Comparison of ENCODE assay signal across 8 cellular contexts in the genomic region with DNA sequence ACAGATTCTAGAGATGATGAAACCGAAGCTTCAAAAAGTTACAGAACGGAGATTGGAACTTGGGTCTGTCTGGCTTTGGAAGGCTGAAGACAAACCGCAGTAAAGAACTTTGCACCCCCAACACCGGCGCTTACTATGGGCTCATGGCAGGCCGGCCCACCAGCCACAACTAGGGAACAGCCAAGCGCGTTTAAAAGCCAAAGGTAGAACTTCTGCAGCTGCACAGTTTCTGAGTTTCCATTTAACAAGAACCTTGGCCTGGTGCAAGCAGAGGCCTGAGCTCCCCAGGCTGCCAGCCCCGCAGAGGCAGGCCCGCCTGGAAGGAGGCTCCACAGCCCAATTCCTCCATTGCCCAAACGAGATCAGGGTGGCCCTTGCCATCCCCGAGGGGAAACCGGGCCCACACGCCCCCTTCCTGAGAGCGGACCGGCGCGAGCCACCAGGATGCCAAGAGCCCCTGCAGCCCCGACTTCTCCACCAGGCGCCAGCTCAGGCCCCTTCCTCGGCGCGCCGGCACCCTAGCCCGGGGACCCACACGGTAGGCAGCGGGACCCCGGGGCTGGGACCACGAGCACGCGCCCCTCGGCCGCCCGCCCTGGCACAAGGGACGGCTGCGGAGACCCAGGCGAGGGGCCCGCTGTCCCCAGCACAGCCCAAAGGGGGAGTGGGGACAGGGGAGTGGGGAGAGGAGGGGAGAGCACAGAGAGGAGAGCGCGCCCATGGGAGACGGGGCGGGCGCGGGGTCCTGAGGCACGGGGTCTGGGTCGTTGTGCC. TPM values are rescaled to one million over a fixed set of nuclear protein-coding genes. Genes with fewer than 3 reads are reported as not detected.
DNase-seq lines count a peak whose midpoint lies in the region; ATAC-seq and TF ChIP-seq lines count a peak whose summit lies in the region.

No MANE protein-coding gene starts in this region.

- H3K4me3 ChIP-seq in GM12864 (ENCODE audit: low read depth, low read length) (peak overlapping the region; percentile 79), GM23248 (peak overlapping the region; percentile 81), LNCaP clone FGC (ENCODE audit: low read depth, low read length) (peak overlapping the region; percentile 94), right atrium auricular region (peak overlapping the region; percentile 86 to 98), gastrocnemius medialis (peak overlapping the region; percentile 82 to 99 (median 92))

- H3K9me3 Mint-ChIP-seq in activated naive CD4-positive, alpha-beta T cell treated with anti-CD3 and anti-CD28 coated beads, Interleukin-2, amount 10 ng/mL, durations not matched to agents 7 days and 5 days: no peaks in the 10 kb centered on the region

- H3K4me3 Mint-ChIP-seq in activated naive CD4-positive, alpha-beta T cell treated with anti-CD3 and anti-CD28 coated beads, Interleukin-2, amount 10 ng/mL, durations not matched to agents 7 days and 5 days: peak overlapping the region; percentile 87

- H3K4me1 ChIP-seq in GM23248 (ENCODE audit: insufficient read depth) (peaks cover 17% of the 10 kb centered on the region; the same call in 1 of the 2 replicates), right atrium auricular region (peaks cover 0 to 25% of the 10 kb centered on the region in 2 donors), gastrocnemius medialis (peaks cover 16 to 22% of the 10 kb centered on the region in 2 donors)

- TF ChIP-seq CTCF in GM12864 (IDR thresholded peaks at IDR 0.05; ENCODE audit: low read depth, low read length, missing control alignments) (no peak), LNCaP clone FGC (IDR thresholded peaks at IDR 0.05; ENCODE audit: control insufficient read depth, extremely low read depth, insufficient read depth) (no peak), right atrium auricular region (IDR thresholded peaks at IDR 0.05) (no peak), gastrocnemius medialis (IDR thresholded peaks at IDR 0.05 in 4 of 5, conservative IDR thresholded peaks at IDR 0.05 in 1 of 5) (no peak)

- no peak for TF ChIP-seq POLR2A in gastrocnemius medialis (IDR thresholded peaks at IDR 0.05)

- H3K79me2 ChIP-seq in GM23248 (ENCODE audit: insufficient read depth): peaks cover 67% of the 10 kb centered on the region

- H3K9me2 ChIP-seq in GM23248 (ENCODE audit: insufficient read depth): no peaks in the 10 kb centered on the region

- H3K27me3 ChIP-seq in GM23248 (replicated peaks; ENCODE audit: insufficient read depth) (no peaks in the 10 kb centered on the region), right atrium auricular region (no peaks in the 10 kb centered on the region), gastrocnemius medialis (no peaks in the 10 kb centered on the region)

- H2AFZ ChIP-seq in GM23248: peak overlapping the region; percentile 75

- peak overlapping the region; percentile 92 for H3K9ac ChIP-seq in GM23248

- peaks cover 28% of the 10 kb centered on the region for H3K36me3 Mint-ChIP-seq in activated naive CD4-positive, alpha-beta T cell treated with anti-CD3 and anti-CD28 coated beads, Interleukin-2, amount 10 ng/mL, durations not matched to agents 7 days and 5 days

- CTCF ChIA-PET in activated naive CD4-positive, alpha-beta T cell treated with anti-CD3 and anti-CD28 coated beads, Interleukin-2, amount 10 ng/mL, durations not matched to agents 7 days and 5 days (lab: Charles Lee): interaction anchor here (0.7 kb wide), 1 partner anchor 10 kb away, joined by 5 read pairs; a partner anchor contains a TSS

- no peaks in the 10 kb centered on the region for H3K27me3 Mint-ChIP-seq in activated naive CD4-positive, alpha-beta T cell treated with anti-CD3 and anti-CD28 coated beads, Interleukin-2, amount 10 ng/mL, durations not matched to agents 7 days and 5 days

- H3F3A ChIP-seq in GM23248 (ENCODE audit: insufficient read depth): peaks cover 22% of the 10 kb centered on the region

- no peaks in the 10 kb centered on the region for H3K9me3 ChIP-seq in GM23248 (ENCODE audit: low read depth)
- H3K9me3 ChIP-seq in right atrium auricular region: no peaks in the 10 kb centered on the region
- no peaks in the 10 kb centered on the region for H3K9me3 ChIP-seq in gastrocnemius medialis

- ATAC-seq in gastrocnemius medialis: peak; percentile 26 to 39

- H3K4me1 Mint-ChIP-seq in activated naive CD4-positive, alpha-beta T cell treated with anti-CD3 and anti-CD28 coated beads, Interleukin-2, amount 10 ng/mL, durations not matched to agents 7 days and 5 days: peaks cover 31% of the 10 kb centered on the region

- in situ Hi-C loops in GM23248 (cut with MboI): no loop called here
- in situ Hi-C loops in gastrocnemius medialis (cut with MboI; ENCODE audit: low sequenced_read_pairs in 4 of 4): no loop called here

- H3K36me3 ChIP-seq in GM23248 (ENCODE audit: low read depth) (peaks cover 18% of the 10 kb centered on the region; the same call in 1 of the 2 replicates), right atrium auricular region (peaks cover 14% of the 10 kb centered on the region), gastrocnemius medialis (peaks cover 0 to 42% of the 10 kb centered on the region in 2 donors)

- DNase-seq in GM12864 (ENCODE audit: low read depth) (no peak), GM23248 (peak; percentile 59), LNCaP clone FGC (ENCODE audit: low read depth) (no peak), right atrium auricular region (ENCODE audit: low spot score) (no peak), gastrocnemius medialis (no peak), NCI-H510A (lab: John Stamatoyannopoulos, UW) (no peak), H4 (ENCODE audit: low spot score) (no peak)
- DNase-seq in activated naive CD4-positive, alpha-beta T cell treated with anti-CD3 and anti-CD28 coated beads, Interleukin-2, amount 10 ng/mL, durations not matched to agents 7 days and 5 days: peak; percentile 50

- H3K27ac ChIP-seq in GM23248 (peak overlapping the region; percentile 52), right atrium auricular region (peak overlapping the region; percentile 60 to 81), gastrocnemius medialis (peak overlapping the region; percentile 73 to 86 (median 80))

- intact Hi-C loops in gastrocnemius medialis (cut with DNase I; ENCODE audit: low total_unique reads): loop anchor here (2.0 to 5.0 kb wide), 3 partner anchors 80 to 170 kb away; a partner anchor contains a TSS

- 1 to 2% methylated on average over 38 to 42 of the region's 46 CpGs for WGBS in GM23248 (ENCODE audit: low coverage in 1 of 2, low lambda C conversion rate in 2 of 2, missing lambda C conversion rate in 2 of 2), 2 experiments

- H3K4me2 ChIP-seq in GM23248 (ENCODE audit: unreplicated experiment): peak overlapping the region; percentile 94

- H3K27ac Mint-ChIP-seq in activated naive CD4-positive, alpha-beta T cell treated with anti-CD3 and anti-CD28 coated beads, Interleukin-2, amount 10 ng/mL, durations not matched to agents 7 days and 5 days: peak overlapping the region; percentile 83

- no peaks in the 10 kb centered on the region for H4K20me1 ChIP-seq in GM23248 (ENCODE audit: insufficient read depth)

RNA-seq across cellular contexts. Expression of a gene that starts 0.6 kb away (rescaled TPM):
- total RNA-seq in GM23248 (2014; rRNA removed; shearing (Covaris generic)): 57.0 and 69.8 TPM in 2 replicates
- polyA plus RNA-seq in GM23248 (2016; fragmentation: Nextera tagmentation; extraction: Ambion mirVana): 38.2 and 46.5 TPM in 2 replicates
- 10 to 100 TPM; 13.3 to 31.9 TPM for total RNA-seq in right atrium auricular region
- total RNA-seq in gastrocnemius medialis: 10 to 100 TPM; 19.7 to 32.4 (median 22.7) TPM
- total RNA-seq in H4 (2014; rRNA removed; shearing (Covaris generic)): 116 and 121 TPM in 2 replicates

RNA-seq across cellular contexts. Expression of a gene that starts 9.8 kb away (rescaled TPM):
- total RNA-seq in GM23248 (2014; rRNA removed; shearing (Covaris generic)): 20.8 and 21.5 TPM in 2 replicates
- 42.2 and 46.4 TPM in 2 replicates for polyA plus RNA-seq in GM23248 (2016; fragmentation: Nextera tagmentation; extraction: Ambion mirVana)
- 10 to 100 TPM; 13.2 to 13.7 TPM for total RNA-seq in right atrium auricular region
- total RNA-seq in gastrocnemius medialis: 10 to 100 TPM; 14.1 to 41.7 (median 16.9) TPM
- total RNA-seq in H4 (2014; rRNA removed; shearing (Covaris generic)): 66.9 and 93.0 TPM in 2 replicates

RNA-seq across cellular contexts. Expression of a gene that starts 9.8 kb away (rescaled TPM):
- 15.7 and 61.0 TPM in 2 replicates for total RNA-seq in GM23248 (2014; rRNA removed; shearing (Covaris generic))
- polyA plus RNA-seq in GM23248 (2016; fragmentation: Nextera tagmentation; extraction: Ambion mirVana): 47.7 and 51.1 TPM in 2 replicates
- total RNA-seq in right atrium auricular region (10 to 100 TPM; 12.2 to 14.2 TPM), gastrocnemius medialis (10 to 100 TPM; 14.7 to 22.5 (median 18.1) TPM)
- total RNA-seq in H4 (2014; rRNA removed; shearing (Covaris generic)): 162 and 206 TPM in 2 replicates

Comparison
In these comparisons a context has a peak if more than half of its experiments do, and no peak if none do; other contexts are left out.
1. DNase-seq: peak in GM23248 (single experiment) and activated naive CD4-positive, alpha-beta T cell treated with anti-CD3 and anti-CD28 coated beads, Interleukin-2, amount 10 ng/mL, durations not matched to agents 7 days and 5 days (single experiment); none in GM12864 (single experiment), LNCaP clone FGC (single experiment), right atrium auricular region (single experiment), gastrocnemius medialis (0 of 2), NCI-H510A (single experiment) and H4 (single experiment).
2. Peak in every context shown above with its lines, with median percentiles within 50 percentile points of each other: H3K4me3 ChIP-seq and H3K27ac ChIP-seq.